In genomic region chr18:56391933-56392590, GRCh38 we compare ENCODE assay signal across 22 cellular contexts.
"Had no signal": no experiment of that assay in that cellular context is flagged by ENCODE, and none has a peak within 500 bp of the region (broad histone marks: within the 10 kb centered on the region; RNA-seq: fewer than 3 reads in every experiment).

No MANE protein-coding gene starts in this region.

- H3K27ac ChIP-seq: Peyer's patch, RWPE1 had no signal

- H3K27me3 ChIP-seq: Peyer's patch had no signal

- H3K4me3 ChIP-seq: Peyer's patch had no signal

- H3K4me1 ChIP-seq: Peyer's patch had no signal

- DNase-seq: activated B cell treated with CpG ODN at 0.5 μM for 24 hours; activated CD4-positive, alpha-beta T cell treated with anti-CD3 and anti-CD28 coated beads for 1 hour; activated CD4-positive, alpha-beta T cell treated with anti-CD3 and anti-CD28 coated beads, Interleukin-2, amount 10 ng/mL, durations not matched to agents 24 days and 14 days; activated CD4-positive, alpha-beta T cell treated with anti-CD3 and anti-CD28 coated beads, Interleukin-2, amount 50 U/mL, for 48 hours; activated CD8-positive, alpha-beta memory T cell treated with anti-CD3 and anti-CD28 coated beads, Interleukin-2, amount 10 ng/mL, durations not matched to agents 7 days and 5 days; activated effector memory CD4-positive, alpha-beta T cell treated with Interleukin-2 at 50 U/mL for 16 hours; activated naive CD4-positive, alpha-beta T cell; activated T-cell treated with anti-CD3 and anti-CD28 coated beads, Interleukin-2, amount 50 U/mL, for 24 hours; aorta; MM.1S; NCI-H1436; NCI-H1694 treated with DMSO at 0.1 percent for 48 hours; NCI-H2081 treated with DMSO at 0.1 percent for 48 hours; NCI-H2171 treated with DMSO at 0.1 percent for 48 hours; NCI-H226; NCI-H510A; NCI-H526 treated with DMSO at 0.1 percent for 48 hours; Peyer's patch; Right ventricle myocardium superior; T-helper 17 cell; T-helper 9 cell had no signal

- H3K36me3 ChIP-seq: Peyer's patch had no signal

- H3K9me3 ChIP-seq: Peyer's patch had no signal
